In genomic region chr10:14837003-14837755, GRCh38 we compare ENCODE assay signal across 8 cellular contexts. TPM values are rescaled to one million over a fixed set of nuclear protein-coding genes. Genes with fewer than 3 reads are reported as not detected.
DNase-seq lines count a peak whose midpoint lies in the region; ATAC-seq and TF ChIP-seq lines count a peak whose summit lies in the region.

No MANE protein-coding gene starts in this region.

- H3K36me3 Mint-ChIP-seq in activated CD4-positive, alpha-beta T cell treated with anti-CD3 and anti-CD28 coated beads for 36 hours (ENCODE audit: low read depth): peaks cover 27% of the 10 kb centered on the region
- H3K36me3 Mint-ChIP-seq in activated CD8-positive, alpha-beta T cell treated with anti-CD3 and anti-CD28 coated beads for 36 hours (ENCODE audit: low read depth): peaks cover 25% of the 10 kb centered on the region
- peaks cover 17 to 28% of the 10 kb centered on the region in 2 donors for H3K36me3 Mint-ChIP-seq in stimulated activated naive B cell treated with anti-CD40 and anti-IgM and Interleukin-4, amounts not matched to agents 10 μg/mL and 1 μg/mL and 100 μg/mL, for 72 hours

- peak overlapping the region; percentile 89 for H3K4me3 Mint-ChIP-seq in activated CD4-positive, alpha-beta T cell treated with anti-CD3 and anti-CD28 coated beads for 36 hours
- peak overlapping the region; percentile 95 for H3K4me3 Mint-ChIP-seq in activated CD8-positive, alpha-beta T cell treated with anti-CD3 and anti-CD28 coated beads for 36 hours
- H3K4me3 Mint-ChIP-seq in stimulated activated naive B cell treated with anti-CD40 and anti-IgM and Interleukin-4, amounts not matched to agents 10 μg/mL and 1 μg/mL and 100 μg/mL, for 72 hours: peak overlapping the region; percentile 97

- CTCF ChIA-PET in activated CD4-positive, alpha-beta T cell treated with anti-CD3 and anti-CD28 coated beads for 36 hours (lab: Charles Lee): interaction anchor here (0.5 to 3.6 kb wide), 26 partner anchors 10 to 641 kb away, joined by 3 to 15 read pairs (median 4); partner anchors contain the start of genes MEIG1 and SUV39H2
- CTCF ChIA-PET in activated CD8-positive, alpha-beta T cell treated with anti-CD3 and anti-CD28 coated beads for 36 hours (lab: Charles Lee): interaction anchor here (0.7 to 4.9 kb wide), 13 partner anchors 10 to 652 kb away, joined by 3 to 35 read pairs (median 4); no protein-coding TSS in a partner anchor

- peak overlapping the region; percentile 83; the same call in 1 of the 2 replicates for H3K4me3 ChIP-seq in iPS-18c (ENCODE audit: insufficient read depth, low read depth, low read length)

- POLR2A ChIA-PET in activated CD4-positive, alpha-beta T cell treated with anti-CD3 and anti-CD28 coated beads for 36 hours (lab: Charles Lee): interaction anchor here (0.5 to 3.8 kb wide), 15 partner anchors 18 to 652 kb away, joined by 3 to 29 read pairs (median 4); partner anchors contain the start of genes MEIG1 and SUV39H2
- POLR2A ChIA-PET in activated CD8-positive, alpha-beta T cell treated with anti-CD3 and anti-CD28 coated beads for 36 hours (lab: Charles Lee): interaction anchor here (0.8 to 2.4 kb wide), 16 partner anchors 11 to 652 kb away, joined by 3 to 19 read pairs (median 5); partner anchors contain the start of genes DCLRE1C and SUV39H2

- ATAC-seq in activated CD4-positive, alpha-beta T cell treated with anti-CD3 and anti-CD28 coated beads for 36 hours: no peak
- ATAC-seq in activated CD8-positive, alpha-beta T cell treated with anti-CD3 and anti-CD28 coated beads for 36 hours: no peak
- no peak for ATAC-seq in stimulated activated naive B cell treated with anti-CD40 and anti-IgM and Interleukin-4, amounts not matched to agents 10 μg/mL and 1 μg/mL and 100 μg/mL, for 72 hours (replicated peaks)
- ATAC-seq in GM21723 (IDR thresholded peaks at IDR 0.05; ENCODE audit: unreplicated experiment): no peak

- no peaks in the 10 kb centered on the region for H3K9me3 Mint-ChIP-seq in activated CD4-positive, alpha-beta T cell treated with anti-CD3 and anti-CD28 coated beads for 36 hours (ENCODE audit: low read depth)
- H3K9me3 Mint-ChIP-seq in activated CD8-positive, alpha-beta T cell treated with anti-CD3 and anti-CD28 coated beads for 36 hours: no peaks in the 10 kb centered on the region
- H3K9me3 Mint-ChIP-seq in stimulated activated naive B cell treated with anti-CD40 and anti-IgM and Interleukin-4, amounts not matched to agents 10 μg/mL and 1 μg/mL and 100 μg/mL, for 72 hours: no peaks in the 10 kb centered on the region

- intact Hi-C loops in activated CD4-positive, alpha-beta T cell treated with anti-CD3 and anti-CD28 coated beads for 36 hours (cut with DNase I, micrococcal nuclease): loop anchor here (2.0 to 10.0 kb wide), 7 partner anchors 24 to 1252 kb away; partner anchors contain the start of gene PRPF18 (in 1 of the 2)
- intact Hi-C loops in activated CD8-positive, alpha-beta T cell treated with anti-CD3 and anti-CD28 coated beads for 36 hours (cut with micrococcal nuclease): loop anchor here (10.0 kb wide), 1 partner anchor 118 kb away; the partner anchor contains the start of genes DCLRE1C and MEIG1

- H3K27ac Mint-ChIP-seq in activated CD4-positive, alpha-beta T cell treated with anti-CD3 and anti-CD28 coated beads for 36 hours: peak overlapping the region; percentile 94
- H3K27ac Mint-ChIP-seq in activated CD8-positive, alpha-beta T cell treated with anti-CD3 and anti-CD28 coated beads for 36 hours: peak overlapping the region; percentile 98
- peak overlapping the region; percentile 99 for H3K27ac Mint-ChIP-seq in stimulated activated naive B cell treated with anti-CD40 and anti-IgM and Interleukin-4, amounts not matched to agents 10 μg/mL and 1 μg/mL and 100 μg/mL, for 72 hours

- H3K9me3 ChIP-seq in iPS-18c (ENCODE audit: control insufficient read depth, insufficient read depth, low read length): no peaks in the 10 kb centered on the region

- DNase-seq in activated CD4-positive, alpha-beta T cell treated with anti-CD3 and anti-CD28 coated beads for 36 hours: no peak
- DNase-seq in activated CD4-positive, alpha-beta T cell treated with anti-CD3 and anti-CD28 coated beads, Interleukin-2, amount 50 U/mL, for 48 hours: no peak
- DNase-seq in activated CD8-positive, alpha-beta T cell treated with anti-CD3 and anti-CD28 coated beads for 36 hours: no peak
- DNase-seq in stimulated activated naive B cell treated with anti-CD40 and anti-IgM and Interleukin-4, amounts not matched to agents 10 μg/mL and 1 μg/mL and 100 μg/mL, for 72 hours: no peak
- DNase-seq in AML-193 (lab: John Stamatoyannopoulos, UW) (no peak), NCI-H1105 (lab: John Stamatoyannopoulos, UW) (no peak)

- TF ChIP-seq CTCF in activated CD8-positive, alpha-beta T cell treated with anti-CD3 and anti-CD28 coated beads for 36 hours (IDR thresholded peaks at IDR 0.05): no peak

- no peaks in the 10 kb centered on the region for H3K27me3 Mint-ChIP-seq in activated CD4-positive, alpha-beta T cell treated with anti-CD3 and anti-CD28 coated beads for 36 hours
- no peaks in the 10 kb centered on the region for H3K27me3 Mint-ChIP-seq in activated CD8-positive, alpha-beta T cell treated with anti-CD3 and anti-CD28 coated beads for 36 hours
- H3K27me3 Mint-ChIP-seq in stimulated activated naive B cell treated with anti-CD40 and anti-IgM and Interleukin-4, amounts not matched to agents 10 μg/mL and 1 μg/mL and 100 μg/mL, for 72 hours: no peaks in the 10 kb centered on the region

- peaks cover 18% of the 10 kb centered on the region for H3K4me1 Mint-ChIP-seq in activated CD4-positive, alpha-beta T cell treated with anti-CD3 and anti-CD28 coated beads for 36 hours
- H3K4me1 Mint-ChIP-seq in activated CD8-positive, alpha-beta T cell treated with anti-CD3 and anti-CD28 coated beads for 36 hours (ENCODE audit: low read depth): peaks cover 24% of the 10 kb centered on the region
- H3K4me1 Mint-ChIP-seq in stimulated activated naive B cell treated with anti-CD40 and anti-IgM and Interleukin-4, amounts not matched to agents 10 μg/mL and 1 μg/mL and 100 μg/mL, for 72 hours: peaks cover 8 to 17% of the 10 kb centered on the region in 2 donors

RNA-seq across cellular contexts. Expression of gene CDNF, which starts 0.7 kb away (rescaled TPM):
- total RNA-seq in activated CD4-positive, alpha-beta T cell treated with anti-CD3 and anti-CD28 coated beads for 36 hours: 1 to 10 TPM; 2.5 to 2.7 TPM
- 1 to 10 TPM; 1.5 to 1.8 TPM for total RNA-seq in activated CD8-positive, alpha-beta T cell treated with anti-CD3 and anti-CD28 coated beads for 36 hours

RNA-seq across cellular contexts. Expression of gene HSPA14, which starts 0.9 kb away (rescaled TPM):
- total RNA-seq in activated CD4-positive, alpha-beta T cell treated with anti-CD3 and anti-CD28 coated beads for 36 hours: 10 to 100 TPM; 26.1 to 36.0 TPM
- 10 to 100 TPM; 36.1 to 36.7 TPM for total RNA-seq in activated CD8-positive, alpha-beta T cell treated with anti-CD3 and anti-CD28 coated beads for 36 hours

RNA-seq across cellular contexts. Expression of gene MSANTD7, which starts 0.9 kb away (rescaled TPM):
- 10 to 100 TPM; 19.2 to 22.9 TPM for total RNA-seq in activated CD4-positive, alpha-beta T cell treated with anti-CD3 and anti-CD28 coated beads for 36 hours
- total RNA-seq in activated CD8-positive, alpha-beta T cell treated with anti-CD3 and anti-CD28 coated beads for 36 hours: 10 to 100 TPM; 22.5 to 23.9 TPM

RNA-seq across cellular contexts. Expression of gene SUV39H2, which starts 41.5 kb away (rescaled TPM):
- total RNA-seq in activated CD4-positive, alpha-beta T cell treated with anti-CD3 and anti-CD28 coated beads for 36 hours: 10 to 100 TPM; 42.9 to 51.5 TPM
- 10 to 100 TPM; 40.9 to 45.8 TPM for total RNA-seq in activated CD8-positive, alpha-beta T cell treated with anti-CD3 and anti-CD28 coated beads for 36 hours
